In genomic region chr3:172666873-172667694, GRCh38 we compare ENCODE assay signal across 8 cellular contexts. TPM values are rescaled to one million over a fixed set of nuclear protein-coding genes. Genes with fewer than 3 reads are reported as not detected.
A peak's percentile ranks its signal among the peaks of the same experiment; 100 is the strongest.
DNase-seq lines count a peak whose midpoint lies in the region; ATAC-seq and TF ChIP-seq lines count a peak whose summit lies in the region.

No MANE protein-coding gene starts in this region.

- no peaks in the 10 kb centered on the region for H3K4me1 ChIP-seq in HEK293 (ENCODE audit: control insufficient read depth, insufficient read depth, low read length)
- no peaks in the 10 kb centered on the region for H3K4me1 ChIP-seq in ovary (ENCODE audit: insufficient read depth)
- peaks cover 0 to 15% (median 13%) of the 10 kb centered on the region in 4 donors for H3K4me1 ChIP-seq in upper lobe of left lung

- DNase-seq in GM10266 (ENCODE audit: extremely low spot score): peak; percentile 70
- peak; percentile 61 for DNase-seq in MG63
- peak; percentile 17 for DNase-seq in SIG-M5 (lab: John Stamatoyannopoulos, UW)
- DNase-seq in activated T-helper 2 cell treated with anti-CD3 and anti-CD28 coated beads, Interferon-gamma antibody, Interleukin-2, Interleukin-4, amounts not matched to agents 10 μg/mL and 5 μg/mL and 100 μg/mL, durations not matched to agents 14 hours and 24 hours and 36 hours (ENCODE audit: low spot score): peak; percentile 66
- peak; percentile 51 for DNase-seq in foreskin melanocyte
- peak; percentile 38 to 76 (median 51) for DNase-seq in ovary
- DNase-seq in upper lobe of left lung: peak in 1 of 2 donors; percentile 84

- no peaks in the 10 kb centered on the region for H3K36me3 Mint-ChIP-seq in activated T-helper 2 cell treated with anti-CD3 and anti-CD28 coated beads, Interferon-gamma antibody, Interleukin-2, Interleukin-4, amounts not matched to agents 10 μg/mL and 5 μg/mL and 100 μg/mL, durations not matched to agents 14 hours and 24 hours and 36 hours (ENCODE audit: low read depth)

- TF ChIP-seq POLR2A in ovary (IDR thresholded peaks at IDR 0.05): no peak
- no peak for TF ChIP-seq POLR2A in upper lobe of left lung (IDR thresholded peaks at IDR 0.05)

- 61 to 70% (median 65%) methylated on average over 16 of the region's 16 CpGs for WGBS in ovary, 3 donors
- 66% methylated on average over 16 of the region's 16 CpGs for WGBS in upper lobe of left lung, 2 donors

- H3K27ac Mint-ChIP-seq in activated T-helper 2 cell treated with anti-CD3 and anti-CD28 coated beads, Interferon-gamma antibody, Interleukin-2, Interleukin-4, amounts not matched to agents 10 μg/mL and 5 μg/mL and 100 μg/mL, durations not matched to agents 14 hours and 24 hours and 36 hours: no peak overlapping the region

- H3K4me3 ChIP-seq in HEK293 (ENCODE audit: low read depth, low read length) (no peak overlapping the region), MG63 (no peak overlapping the region), ovary (no peak overlapping the region), upper lobe of left lung (peak overlapping the region in 1 of 4 donors; percentile 9)

- no peaks in the 10 kb centered on the region for H3K9me3 ChIP-seq in HEK293 (ENCODE audit: control insufficient read depth, insufficient read depth, low read depth, low read length)
- peaks cover 31% of the 10 kb centered on the region for H3K9me3 ChIP-seq in MG63
- no peaks in the 10 kb centered on the region for H3K9me3 ChIP-seq in ovary
- no peaks in the 10 kb centered on the region for H3K9me3 ChIP-seq in upper lobe of left lung

- H3K9me3 Mint-ChIP-seq in activated T-helper 2 cell treated with anti-CD3 and anti-CD28 coated beads, Interferon-gamma antibody, Interleukin-2, Interleukin-4, amounts not matched to agents 10 μg/mL and 5 μg/mL and 100 μg/mL, durations not matched to agents 14 hours and 24 hours and 36 hours: no peaks in the 10 kb centered on the region

- H3K36me3 ChIP-seq in HEK293 (ENCODE audit: control insufficient read depth in 2 of 2, insufficient read depth in 1 of 2, low read length in 2 of 2): no peaks in the 10 kb centered on the region
- H3K36me3 ChIP-seq in MG63: peaks cover 39% of the 10 kb centered on the region
- H3K36me3 ChIP-seq in ovary: no peaks in the 10 kb centered on the region
- no peaks in the 10 kb centered on the region for H3K36me3 ChIP-seq in upper lobe of left lung

- peak; percentile 92 to 96 for ATAC-seq in upper lobe of left lung (ENCODE audit: low FRiP score in 2 of 2)

- no peaks in the 10 kb centered on the region for H3K27me3 ChIP-seq in MG63
- H3K27me3 ChIP-seq in ovary: no peaks in the 10 kb centered on the region
- H3K27me3 ChIP-seq in upper lobe of left lung: no peaks in the 10 kb centered on the region

- peaks cover 6% of the 10 kb centered on the region for H3K4me1 Mint-ChIP-seq in activated T-helper 2 cell treated with anti-CD3 and anti-CD28 coated beads, Interferon-gamma antibody, Interleukin-2, Interleukin-4, amounts not matched to agents 10 μg/mL and 5 μg/mL and 100 μg/mL, durations not matched to agents 14 hours and 24 hours and 36 hours (ENCODE audit: low read depth)

- CTCF ChIA-PET in HEK293 (lab: Yijun Ruan, JAX): interaction anchor here (0.6 to 2.5 kb wide), 34 partner anchors 8 to 860 kb away, joined by 3 to 16 read pairs (median 4); no protein-coding TSS in a partner anchor

- peaks cover 14% of the 10 kb centered on the region for H3K27me3 Mint-ChIP-seq in activated T-helper 2 cell treated with anti-CD3 and anti-CD28 coated beads, Interferon-gamma antibody, Interleukin-2, Interleukin-4, amounts not matched to agents 10 μg/mL and 5 μg/mL and 100 μg/mL, durations not matched to agents 14 hours and 24 hours and 36 hours (ENCODE audit: low read depth)

- POLR2A ChIA-PET in HEK293 (lab: Yijun Ruan, JAX): no interaction called here

- H3K27ac ChIP-seq in HEK293 (ENCODE audit: extremely low read depth, low read depth, low read length): no peak overlapping the region
- no peak overlapping the region for H3K27ac ChIP-seq in ovary
- peak overlapping the region in 1 of 4 donors; percentile 11 for H3K27ac ChIP-seq in upper lobe of left lung

- H3K4me3 Mint-ChIP-seq in activated T-helper 2 cell treated with anti-CD3 and anti-CD28 coated beads, Interferon-gamma antibody, Interleukin-2, Interleukin-4, amounts not matched to agents 10 μg/mL and 5 μg/mL and 100 μg/mL, durations not matched to agents 14 hours and 24 hours and 36 hours (ENCODE audit: low read depth): no peak overlapping the region

- peak; percentile 93 for TF ChIP-seq CTCF in GM10266 (IDR thresholded peaks at IDR 0.05; ENCODE audit: control insufficient read depth, insufficient read depth, low read depth, missing control alignments)
- TF ChIP-seq CTCF in HEK293 (tag by site-specific recombination; IDR thresholded peaks at IDR 0.05): peak; percentile 64; the same call in 1 of the 2 replicates
- TF ChIP-seq CTCF in ovary (IDR thresholded peaks at IDR 0.05): peak in 2 of 3 donors; percentile 56 to 65
- TF ChIP-seq CTCF in upper lobe of left lung (IDR thresholded peaks at IDR 0.05): peak; percentile 72 to 95 (median 92)

- no peak for TF ChIP-seq EP300 in ovary (IDR thresholded peaks at IDR 0.05)
- TF ChIP-seq EP300 in upper lobe of left lung (IDR thresholded peaks at IDR 0.05): no peak

- intact Hi-C loops in activated T-helper 2 cell treated with anti-CD3 and anti-CD28 coated beads, Interferon-gamma antibody, Interleukin-2, Interleukin-4, amounts not matched to agents 10 μg/mL and 5 μg/mL and 100 μg/mL, durations not matched to agents 14 hours and 24 hours and 36 hours (cut with micrococcal nuclease): loop anchor here (1.0 to 5.0 kb wide), 2 partner anchors 71 to 335 kb away; no protein-coding TSS in a partner anchor
- intact Hi-C loops in ovary (cut with DNase I): no loop called here

TF ChIP-seq in HEK293, 187 proteins besides CTCF, POLR2A, EP300 and RAD21:
- TF ChIP-seq ZNF76 (tag by site-specific recombination; IDR thresholded peaks at IDR 0.05; ENCODE audit: borderline replicate concordance, low read depth) (no peak), ZNF157 (tag by site-specific recombination; IDR thresholded peaks at IDR 0.05) (no peak), ZNF10 (tag by site-specific recombination; IDR thresholded peaks at IDR 0.05) (no peak), YY1 (tag by site-specific recombination; IDR thresholded peaks at IDR 0.05) (no peak), HOXA7 (CRISPR knock-in tag; IDR thresholded peaks at IDR 0.05; ENCODE audit: borderline replicate concordance) (no peak), ZNF311 (tag by site-specific recombination; IDR thresholded peaks at IDR 0.05; ENCODE audit: borderline replicate concordance) (no peak), ZNF174 (tag by site-specific recombination; IDR thresholded peaks at IDR 0.05) (no peak), ZBTB17 (tag by site-specific recombination; IDR thresholded peaks at IDR 0.05) (no peak), ZSCAN30 (tag by site-specific recombination; IDR thresholded peaks at IDR 0.05) (peak; percentile 68; the same call in 1 of the 2 replicates), ZNF2 (tag by site-specific recombination; IDR thresholded peaks at IDR 0.05) (0 out of 2 replicates have a peak, but pooled peaks have one; percentile 25), ZNF221 (tag by site-specific recombination; IDR thresholded peaks at IDR 0.05; ENCODE audit: borderline replicate concordance) (no peak), ZNF629 (tag by site-specific recombination; IDR thresholded peaks at IDR 0.05) (no peak), ZNF660 (tag by site-specific recombination; IDR thresholded peaks at IDR 0.05) (peak; percentile 74; the same call in 1 of the 2 replicates), ZSCAN16 (tag by site-specific recombination; IDR thresholded peaks at IDR 0.05) (no peak), ZFP37 (tag by site-specific recombination; IDR thresholded peaks at IDR 0.05) (0 out of 2 replicates have a peak, but pooled peaks have one; percentile 17), ZNF610 (tag by site-specific recombination; IDR thresholded peaks at IDR 0.05; ENCODE audit: borderline replicate concordance) (no peak), ZNF248 (tag by site-specific recombination; IDR thresholded peaks at IDR 0.05) (no peak), ZNF654 (tag by site-specific recombination; IDR thresholded peaks at IDR 0.05; ENCODE audit: low read depth) (peak; percentile 96), FEZF1 (tag by site-specific recombination; IDR thresholded peaks at IDR 0.05) (no peak), SETDB1 (IDR thresholded peaks at IDR 0.05; ENCODE audit: insufficient read length, low read length) (peak; percentile 82), ZNF473 (tag by site-specific recombination; IDR thresholded peaks at IDR 0.05) (no peak), TRIM28 (IDR thresholded peaks at IDR 0.05; ENCODE audit: borderline replicate concordance, low read length) (peak; percentile 30; the same call in 1 of the 2 replicates), KLF9 (tag by site-specific recombination; IDR thresholded peaks at IDR 0.05; ENCODE audit: low read depth) (no peak)

RNA-seq across cellular contexts. Expression of gene NCEH1, which starts 43.8 kb away (rescaled TPM):
- total RNA-seq in MG63 (2014; rRNA removed; shearing (Covaris generic); ENCODE audit: low replicate concordance): 24.8 and 26.1 TPM in 2 replicates
- 9.6 and 10.0 TPM in 2 replicates for total RNA-seq in activated T-helper 2 cell treated with anti-CD3 and anti-CD28 coated beads, Interferon-gamma antibody, Interleukin-2, Interleukin-4, amounts not matched to agents 10 μg/mL and 5 μg/mL and 100 μg/mL, durations not matched to agents 14 hours and 24 hours and 36 hours
- 1 to 10 TPM; 3.5 to 6.9 (median 4.5) TPM for total RNA-seq in ovary
- polyA plus RNA-seq in ovary: 10 to 100 TPM in 1 of 2 donors, 1 to 10 TPM in 1; 1.4 to 15.8 TPM
- total RNA-seq in upper lobe of left lung: 10 to 100 TPM; 16.8 to 73.1 (median 36.4) TPM
